In the genomic region with DNA sequence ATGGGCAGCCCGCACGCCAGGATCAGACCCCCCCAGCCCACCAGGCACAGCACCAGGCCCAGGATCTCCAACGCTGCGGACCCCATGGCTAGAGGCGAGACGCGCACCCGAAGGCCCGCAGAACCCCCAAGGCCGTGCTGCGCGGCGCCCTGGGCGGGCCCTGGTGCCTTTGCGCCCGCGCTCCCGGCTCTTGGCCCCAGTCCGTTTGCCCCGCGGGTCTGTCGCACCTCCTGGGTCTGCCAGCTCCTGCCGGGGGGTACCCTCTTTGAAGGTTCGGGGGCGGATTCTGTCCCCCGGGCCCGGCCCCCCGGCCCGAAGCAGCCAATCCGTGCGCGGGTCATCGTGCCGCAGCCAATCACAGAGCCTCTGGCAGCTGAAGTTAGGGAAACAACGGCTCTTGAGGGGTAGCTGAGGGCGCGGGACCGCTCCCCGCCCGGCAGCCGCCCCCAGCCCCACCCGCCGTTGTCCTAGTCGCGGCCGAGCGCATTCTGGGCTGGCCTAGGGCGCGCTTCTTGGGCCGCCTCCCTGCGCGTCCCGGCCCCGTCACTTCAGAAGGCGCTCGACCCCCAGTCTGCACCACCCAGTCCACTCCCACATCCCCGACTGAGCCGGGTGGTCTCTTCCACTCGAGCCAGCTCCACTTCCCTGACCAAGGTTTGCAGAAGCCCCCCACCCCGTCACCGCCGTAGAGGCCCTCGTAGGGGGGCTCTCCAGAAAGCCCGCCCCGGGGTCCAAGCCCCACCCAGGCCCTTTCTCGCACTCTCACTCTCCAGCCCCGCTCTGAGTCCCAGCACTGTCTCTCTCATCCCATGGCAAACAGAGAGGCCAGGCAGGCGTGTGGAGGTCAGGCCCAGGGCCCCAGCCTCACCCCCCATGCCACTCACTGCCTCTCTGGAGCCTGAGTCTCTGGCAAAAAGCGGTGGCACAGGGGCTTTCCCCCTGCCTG, we compare ENCODE assay signal across 8 cellular contexts. TPM values are rescaled to one million over a fixed set of nuclear protein-coding genes. Genes with fewer than 3 reads are reported as not detected.
DNase-seq lines count a peak whose midpoint lies in the region; ATAC-seq and TF ChIP-seq lines count a peak whose summit lies in the region.

CLDN5 (minus strand) TSS at position 241 of the 946 bp plus-strand sequence; CDS start at position 86, 155 bp downstream.

- no peak for ATAC-seq in HG03159 (IDR thresholded peaks at IDR 0.05; ENCODE audit: unreplicated experiment)

- H3K9me3 ChIP-seq in suprapubic skin: no peaks in the 10 kb centered on the region

- WGBS in suprapubic skin: 8% methylated on average over 13 of the region's 69 CpGs

- TF ChIP-seq CTCF in BJ (IDR thresholded peaks at IDR 0.05; ENCODE audit: insufficient read depth, low read depth, low read length) (no peak), cardiac fibroblast (IDR thresholded peaks at IDR 0.05; ENCODE audit: low read depth, low read length) (no peak), suprapubic skin (IDR thresholded peaks at IDR 0.05) (no peak)

- POLR2A ChIA-PET in BJ (lab: Charles Lee): no interaction called here

- peak within 1 kb of the TSS; percentile 77 for H3K27ac ChIP-seq in suprapubic skin

- H3K4me3 ChIP-seq in BJ (ENCODE audit: low read depth, low read length) (peak within 1 kb of the TSS; percentile 34), cardiac fibroblast (replicated peaks in 1 of 2; ENCODE audit: low read depth in 2 of 2, low read length in 2 of 2) (peak within 1 kb of the TSS; percentile 31 to 34), suprapubic skin (peak within 1 kb of the TSS; percentile 50)

- CTCF ChIA-PET in BJ (lab: Yijun Ruan, JAX): interaction anchor here (0.6 kb wide), 1 partner anchor 79 kb away, joined by 3 read pairs; no protein-coding TSS in a partner anchor

- H3K36me3 ChIP-seq in BJ (ENCODE audit: control insufficient read depth, insufficient read depth, low read length) (no peaks in the 10 kb centered on the region), suprapubic skin (no peaks in the 10 kb centered on the region)

- peaks cover 19% of the 10 kb centered on the region for H3K4me1 ChIP-seq in suprapubic skin

- H3K27me3 ChIP-seq in BJ (ENCODE audit: control insufficient read depth, insufficient read depth, low read length) (peaks cover 2% of the 10 kb centered on the region; the same call in 1 of the 2 replicates), suprapubic skin (peaks cover 46% of the 10 kb centered on the region)

- peak in 1 of 2 donors; percentile 19 for TF ChIP-seq POLR2A in suprapubic skin (IDR thresholded peaks at IDR 0.05)

- TF ChIP-seq EP300 in suprapubic skin (IDR thresholded peaks at IDR 0.05): no peak

- DNase-seq in BJ (ENCODE audit: low read depth): no peak
- DNase-seq in LHCN-M2 (ENCODE audit: low read depth): no peak
- DNase-seq in cardiac fibroblast (ENCODE audit: low read depth in 2 of 2): peak; percentile 25 to 36
- peak; percentile 81 for DNase-seq in left kidney (ENCODE audit: low read depth, low spot score)
- DNase-seq in suprapubic skin (ENCODE audit: low spot score in 2 of 2): peak; percentile 72 to 75
- no peak for DNase-seq in central memory CD4-positive, alpha-beta T cell
- DNase-seq in NAMALWA (ENCODE audit: low spot score): no peak

RNA-seq across cellular contexts. Expression of gene CLDN5, which starts in this region (rescaled TPM):
- 0.05 TPM in 1 of 2 replicates, not detected in the other for polyA plus RNA-seq in BJ (2011; rRNA removed)
- not detected in 2 replicates for polyA minus RNA-seq in BJ (2011; rRNA and poly(A)+ RNA removed)
- total RNA-seq in LHCN-M2 (2014; rRNA removed) (4.9 and 11.1 TPM in 2 replicates), suprapubic skin (100 to 1,000 TPM in 1 of 4 donors, 10 to 100 TPM in 3; 22.1 to 112 (median 56.8) TPM)
- polyA plus RNA-seq in LHCN-M2 (2012): 0.28 TPM

Comparison
In these comparisons a context has a peak if more than half of its experiments do, and no peak if none do; other contexts are left out.
1. DNase-seq: peak in cardiac fibroblast (2 of 2), left kidney (single experiment) and suprapubic skin (2 of 2); none in BJ (single experiment), LHCN-M2 (single experiment), central memory CD4-positive, alpha-beta T cell (single experiment) and NAMALWA (single experiment).
2. Peak in every context shown above with its lines, with median percentiles within 50 percentile points of each other: H3K4me3 ChIP-seq.